ENCODE assay signal across 2 cellular contexts in the genomic region with DNA sequence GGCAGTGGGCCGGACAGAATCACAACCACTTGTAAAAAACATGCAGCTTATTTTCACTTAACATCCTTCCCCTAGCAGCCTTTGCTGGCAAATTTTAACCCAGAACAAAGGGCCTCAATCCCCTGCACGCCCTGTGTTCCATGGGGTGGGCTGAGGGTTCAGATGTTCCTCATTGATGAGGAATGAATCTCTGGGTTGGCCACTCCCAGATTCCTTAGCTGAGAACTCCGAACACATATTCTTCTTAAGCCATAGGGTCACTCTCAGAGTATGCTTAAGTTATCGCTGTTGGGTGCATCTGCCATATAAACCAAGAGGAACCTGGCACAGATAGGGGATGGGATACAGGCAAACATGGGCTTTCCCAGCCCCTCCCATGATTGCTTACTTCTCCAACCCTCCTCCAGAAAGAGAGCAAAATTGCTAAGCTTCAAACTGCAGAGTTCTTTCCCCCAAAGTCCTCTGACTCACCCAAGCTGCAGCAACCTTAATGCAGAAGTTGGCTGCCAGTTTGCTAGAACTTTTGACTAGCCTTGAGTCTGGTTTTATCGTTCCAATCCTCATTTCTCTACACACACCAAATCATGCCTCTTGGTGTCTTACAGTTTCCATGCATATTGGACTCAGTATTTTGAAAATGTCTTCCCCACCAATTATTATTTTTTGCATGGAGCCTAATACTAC.
TF ChIP-seq lines count a peak whose summit lies in the region.

No MANE protein-coding gene starts in this region.

TF ChIP-seq in SK-N-SH treated with all-trans-retinoic acid at 6 μM for 48 hours, 23 proteins besides CTCF, POLR2A, EP300 and RAD21 (continued from another document):
- TF ChIP-seq, protein P1, sequence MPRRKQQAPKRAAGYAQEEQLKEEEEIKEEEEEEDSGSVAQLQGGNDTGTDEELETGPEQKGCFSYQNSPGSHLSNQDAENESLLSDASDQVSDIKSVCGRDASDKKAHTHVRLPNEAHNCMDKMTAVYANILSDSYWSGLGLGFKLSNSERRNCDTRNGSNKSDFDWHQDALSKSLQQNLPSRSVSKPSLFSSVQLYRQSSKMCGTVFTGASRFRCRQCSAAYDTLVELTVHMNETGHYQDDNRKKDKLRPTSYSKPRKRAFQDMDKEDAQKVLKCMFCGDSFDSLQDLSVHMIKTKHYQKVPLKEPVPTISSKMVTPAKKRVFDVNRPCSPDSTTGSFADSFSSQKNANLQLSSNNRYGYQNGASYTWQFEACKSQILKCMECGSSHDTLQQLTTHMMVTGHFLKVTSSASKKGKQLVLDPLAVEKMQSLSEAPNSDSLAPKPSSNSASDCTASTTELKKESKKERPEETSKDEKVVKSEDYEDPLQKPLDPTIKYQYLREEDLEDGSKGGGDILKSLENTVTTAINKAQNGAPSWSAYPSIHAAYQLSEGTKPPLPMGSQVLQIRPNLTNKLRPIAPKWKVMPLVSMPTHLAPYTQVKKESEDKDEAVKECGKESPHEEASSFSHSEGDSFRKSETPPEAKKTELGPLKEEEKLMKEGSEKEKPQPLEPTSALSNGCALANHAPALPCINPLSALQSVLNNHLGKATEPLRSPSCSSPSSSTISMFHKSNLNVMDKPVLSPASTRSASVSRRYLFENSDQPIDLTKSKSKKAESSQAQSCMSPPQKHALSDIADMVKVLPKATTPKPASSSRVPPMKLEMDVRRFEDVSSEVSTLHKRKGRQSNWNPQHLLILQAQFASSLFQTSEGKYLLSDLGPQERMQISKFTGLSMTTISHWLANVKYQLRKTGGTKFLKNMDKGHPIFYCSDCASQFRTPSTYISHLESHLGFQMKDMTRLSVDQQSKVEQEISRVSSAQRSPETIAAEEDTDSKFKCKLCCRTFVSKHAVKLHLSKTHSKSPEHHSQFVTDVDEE (CRISPR knock-in tag; IDR thresholded peaks at IDR 0.05): no peak
- TF ChIP-seq OSR1 (CRISPR knock-in tag; IDR thresholded peaks at IDR 0.05): no peak
- TF ChIP-seq, protein P2, sequence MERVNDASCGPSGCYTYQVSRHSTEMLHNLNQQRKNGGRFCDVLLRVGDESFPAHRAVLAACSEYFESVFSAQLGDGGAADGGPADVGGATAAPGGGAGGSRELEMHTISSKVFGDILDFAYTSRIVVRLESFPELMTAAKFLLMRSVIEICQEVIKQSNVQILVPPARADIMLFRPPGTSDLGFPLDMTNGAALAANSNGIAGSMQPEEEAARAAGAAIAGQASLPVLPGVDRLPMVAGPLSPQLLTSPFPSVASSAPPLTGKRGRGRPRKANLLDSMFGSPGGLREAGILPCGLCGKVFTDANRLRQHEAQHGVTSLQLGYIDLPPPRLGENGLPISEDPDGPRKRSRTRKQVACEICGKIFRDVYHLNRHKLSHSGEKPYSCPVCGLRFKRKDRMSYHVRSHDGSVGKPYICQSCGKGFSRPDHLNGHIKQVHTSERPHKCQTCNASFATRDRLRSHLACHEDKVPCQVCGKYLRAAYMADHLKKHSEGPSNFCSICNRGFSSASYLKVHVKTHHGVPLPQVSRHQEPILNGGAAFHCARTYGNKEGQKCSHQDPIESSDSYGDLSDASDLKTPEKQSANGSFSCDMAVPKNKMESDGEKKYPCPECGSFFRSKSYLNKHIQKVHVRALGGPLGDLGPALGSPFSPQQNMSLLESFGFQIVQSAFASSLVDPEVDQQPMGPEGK (CRISPR knock-in tag; IDR thresholded peaks at IDR 0.05; ENCODE audit: borderline replicate concordance): no peak
- no peak for TF ChIP-seq ZNF565 (CRISPR knock-in tag; conservative IDR thresholded peaks at IDR 0.05; ENCODE audit: low read depth)
- TF ChIP-seq ARNTL (CRISPR knock-in tag; IDR thresholded peaks at IDR 0.05; ENCODE audit: borderline replicate concordance, low read depth): no peak
- TF ChIP-seq, protein P3, sequence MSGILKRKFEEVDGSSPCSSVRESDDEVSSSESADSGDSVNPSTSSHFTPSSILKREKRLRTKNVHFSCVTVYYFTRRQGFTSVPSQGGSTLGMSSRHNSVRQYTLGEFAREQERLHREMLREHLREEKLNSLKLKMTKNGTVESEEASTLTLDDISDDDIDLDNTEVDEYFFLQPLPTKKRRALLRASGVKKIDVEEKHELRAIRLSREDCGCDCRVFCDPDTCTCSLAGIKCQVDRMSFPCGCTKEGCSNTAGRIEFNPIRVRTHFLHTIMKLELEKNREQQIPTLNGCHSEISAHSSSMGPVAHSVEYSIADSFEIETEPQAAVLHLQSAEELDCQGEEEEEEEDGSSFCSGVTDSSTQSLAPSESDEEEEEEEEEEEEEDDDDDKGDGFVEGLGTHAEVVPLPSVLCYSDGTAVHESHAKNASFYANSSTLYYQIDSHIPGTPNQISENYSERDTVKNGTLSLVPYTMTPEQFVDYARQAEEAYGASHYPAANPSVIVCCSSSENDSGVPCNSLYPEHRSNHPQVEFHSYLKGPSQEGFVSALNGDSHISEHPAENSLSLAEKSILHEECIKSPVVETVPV (CRISPR knock-in tag; IDR thresholded peaks at IDR 0.05): no peak
- no peak for TF ChIP-seq ESRRG (CRISPR knock-in tag; IDR thresholded peaks at IDR 0.05)
- no peak for TF ChIP-seq GLIS3 (CRISPR knock-in tag; IDR thresholded peaks at IDR 0.05)
- no peak for TF ChIP-seq ZNF8 (CRISPR knock-in tag; IDR thresholded peaks at IDR 0.05)
- TF ChIP-seq TCF4 (CRISPR knock-in tag; IDR thresholded peaks at IDR 0.05; ENCODE audit: borderline replicate concordance): no peak
- TF ChIP-seq ZC3H10 (CRISPR knock-in tag; IDR thresholded peaks at IDR 0.05): no peak
- no peak for TF ChIP-seq ZNF70 (CRISPR knock-in tag; IDR thresholded peaks at IDR 0.05)

TF ChIP-seq in GM23338, 12 proteins besides CTCF, POLR2A, EP300 and RAD21 (continued from another document):
- TF ChIP-seq, protein P4, sequence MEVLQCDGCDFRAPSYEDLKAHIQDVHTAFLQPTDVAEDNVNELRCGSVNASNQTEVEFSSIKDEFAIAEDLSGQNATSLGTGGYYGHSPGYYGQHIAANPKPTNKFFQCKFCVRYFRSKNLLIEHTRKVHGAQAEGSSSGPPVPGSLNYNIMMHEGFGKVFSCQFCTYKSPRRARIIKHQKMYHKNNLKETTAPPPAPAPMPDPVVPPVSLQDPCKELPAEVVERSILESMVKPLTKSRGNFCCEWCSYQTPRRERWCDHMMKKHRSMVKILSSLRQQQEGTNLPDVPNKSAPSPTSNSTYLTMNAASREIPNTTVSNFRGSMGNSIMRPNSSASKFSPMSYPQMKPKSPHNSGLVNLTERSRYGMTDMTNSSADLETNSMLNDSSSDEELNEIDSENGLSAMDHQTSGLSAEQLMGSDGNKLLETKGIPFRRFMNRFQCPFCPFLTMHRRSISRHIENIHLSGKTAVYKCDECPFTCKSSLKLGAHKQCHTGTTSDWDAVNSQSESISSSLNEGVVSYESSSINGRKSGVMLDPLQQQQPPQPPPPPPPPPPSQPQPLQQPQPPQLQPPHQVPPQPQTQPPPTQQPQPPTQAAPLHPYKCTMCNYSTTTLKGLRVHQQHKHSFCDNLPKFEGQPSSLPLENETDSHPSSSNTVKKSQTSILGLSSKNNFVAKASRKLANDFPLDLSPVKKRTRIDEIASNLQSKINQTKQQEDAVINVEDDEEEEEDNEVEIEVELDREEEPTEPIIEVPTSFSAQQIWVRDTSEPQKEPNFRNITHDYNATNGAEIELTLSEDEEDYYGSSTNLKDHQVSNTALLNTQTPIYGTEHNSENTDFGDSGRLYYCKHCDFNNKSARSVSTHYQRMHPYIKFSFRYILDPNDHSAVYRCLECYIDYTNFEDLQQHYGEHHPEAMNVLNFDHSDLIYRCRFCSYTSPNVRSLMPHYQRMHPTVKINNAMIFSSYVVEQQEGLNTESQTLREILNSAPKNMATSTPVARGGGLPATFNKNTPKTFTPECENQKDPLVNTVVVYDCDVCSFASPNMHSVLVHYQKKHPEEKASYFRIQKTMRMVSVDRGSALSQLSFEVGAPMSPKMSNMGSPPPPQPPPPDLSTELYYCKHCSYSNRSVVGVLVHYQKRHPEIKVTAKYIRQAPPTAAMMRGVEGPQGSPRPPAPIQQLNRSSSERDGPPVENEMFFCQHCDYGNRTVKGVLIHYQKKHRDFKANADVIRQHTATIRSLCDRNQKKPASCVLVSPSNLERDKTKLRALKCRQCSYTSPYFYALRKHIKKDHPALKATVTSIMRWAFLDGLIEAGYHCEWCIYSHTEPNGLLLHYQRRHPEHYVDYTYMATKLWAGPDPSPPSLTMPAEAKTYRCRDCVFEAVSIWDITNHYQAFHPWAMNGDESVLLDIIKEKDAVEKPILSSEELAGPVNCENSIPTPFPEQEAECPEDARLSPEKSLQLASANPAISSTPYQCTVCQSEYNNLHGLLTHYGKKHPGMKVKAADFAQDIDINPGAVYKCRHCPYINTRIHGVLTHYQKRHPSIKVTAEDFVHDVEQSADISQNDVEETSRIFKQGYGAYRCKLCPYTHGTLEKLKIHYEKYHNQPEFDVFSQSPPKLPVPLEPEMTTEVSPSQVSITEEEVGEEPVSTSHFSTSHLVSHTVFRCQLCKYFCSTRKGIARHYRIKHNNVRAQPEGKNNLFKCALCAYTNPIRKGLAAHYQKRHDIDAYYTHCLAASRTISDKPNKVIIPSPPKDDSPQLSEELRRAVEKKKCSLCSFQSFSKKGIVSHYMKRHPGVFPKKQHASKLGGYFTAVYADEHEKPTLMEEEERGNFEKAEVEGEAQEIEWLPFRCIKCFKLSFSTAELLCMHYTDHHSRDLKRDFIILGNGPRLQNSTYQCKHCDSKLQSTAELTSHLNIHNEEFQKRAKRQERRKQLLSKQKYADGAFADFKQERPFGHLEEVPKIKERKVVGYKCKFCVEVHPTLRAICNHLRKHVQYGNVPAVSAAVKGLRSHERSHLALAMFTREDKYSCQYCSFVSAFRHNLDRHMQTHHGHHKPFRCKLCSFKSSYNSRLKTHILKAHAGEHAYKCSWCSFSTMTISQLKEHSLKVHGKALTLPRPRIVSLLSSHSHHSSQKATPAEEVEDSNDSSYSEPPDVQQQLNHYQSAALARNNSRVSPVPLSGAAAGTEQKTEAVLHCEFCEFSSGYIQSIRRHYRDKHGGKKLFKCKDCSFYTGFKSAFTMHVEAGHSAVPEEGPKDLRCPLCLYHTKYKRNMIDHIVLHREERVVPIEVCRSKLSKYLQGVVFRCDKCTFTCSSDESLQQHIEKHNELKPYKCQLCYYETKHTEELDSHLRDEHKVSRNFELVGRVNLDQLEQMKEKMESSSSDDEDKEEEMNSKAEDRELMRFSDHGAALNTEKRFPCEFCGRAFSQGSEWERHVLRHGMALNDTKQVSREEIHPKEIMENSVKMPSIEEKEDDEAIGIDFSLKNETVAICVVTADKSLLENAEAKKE (CRISPR knock-in tag; IDR thresholded peaks at IDR 0.05): no peak
- TF ChIP-seq JUNB (IDR thresholded peaks at IDR 0.05; ENCODE audit: unreplicated experiment) (no peak), ZNF331 (CRISPR knock-in tag; IDR thresholded peaks at IDR 0.05; ENCODE audit: low read depth) (no peak)
- TF ChIP-seq, protein P5, sequence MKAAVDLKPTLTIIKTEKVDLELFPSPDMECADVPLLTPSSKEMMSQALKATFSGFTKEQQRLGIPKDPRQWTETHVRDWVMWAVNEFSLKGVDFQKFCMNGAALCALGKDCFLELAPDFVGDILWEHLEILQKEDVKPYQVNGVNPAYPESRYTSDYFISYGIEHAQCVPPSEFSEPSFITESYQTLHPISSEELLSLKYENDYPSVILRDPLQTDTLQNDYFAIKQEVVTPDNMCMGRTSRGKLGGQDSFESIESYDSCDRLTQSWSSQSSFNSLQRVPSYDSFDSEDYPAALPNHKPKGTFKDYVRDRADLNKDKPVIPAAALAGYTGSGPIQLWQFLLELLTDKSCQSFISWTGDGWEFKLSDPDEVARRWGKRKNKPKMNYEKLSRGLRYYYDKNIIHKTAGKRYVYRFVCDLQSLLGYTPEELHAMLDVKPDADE (IDR thresholded peaks at IDR 0.05): no peak
